Comparison of ENCODE assay signal across 13 cellular contexts in the genomic region with DNA sequence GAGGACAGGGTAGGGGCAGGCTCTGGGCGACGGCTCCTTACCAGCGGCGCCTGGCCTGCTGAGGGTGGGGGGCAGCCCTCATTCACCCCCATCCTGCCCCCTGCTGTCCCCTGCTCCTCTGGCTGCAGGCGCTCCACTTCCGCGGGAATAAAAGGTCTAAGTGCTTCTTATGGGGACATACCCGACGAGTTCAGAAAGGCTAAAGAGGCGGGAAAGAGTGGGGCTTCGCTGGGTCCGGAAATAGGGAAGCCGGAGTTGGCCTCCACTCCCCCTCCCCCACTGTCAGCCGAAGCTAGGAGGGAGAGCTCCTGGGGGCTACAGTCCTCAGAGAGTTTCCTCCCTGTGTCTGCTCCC. TPM values are rescaled to one million over a fixed set of nuclear protein-coding genes. Genes with fewer than 3 reads are reported as not detected.
A peak's percentile ranks its signal among the peaks of the same experiment; 100 is the strongest.
DNase-seq lines count a peak whose midpoint lies in the region; ATAC-seq and TF ChIP-seq lines count a peak whose summit lies in the region.
"Had no signal": no experiment of that assay in that cellular context is flagged by ENCODE, and none has a peak within 500 bp of the region (broad histone marks: within the 10 kb centered on the region; RNA-seq: fewer than 3 reads in every experiment).

No MANE protein-coding gene starts in this region.

- DNase-seq in ELF-1 (ENCODE audit: low read depth, low spot score), result peak; percentile 66
- DNase-seq in T-cell, result no peak
- no peak for DNase-seq in sigmoid colon
- DNase-seq in GOT3 (lab: John Stamatoyannopoulos, UW), result no peak
- DNase-seq in activated T-cell treated with anti-CD3 and anti-CD28 coated beads, Interleukin-2, amount 50 U/mL, for 1 hour, result no peak
- DNase-seq: activated CD4-positive, CD25-positive, alpha-beta regulatory T cell treated with anti-CD3 and anti-CD28 coated beads, Interleukin-2, amount 50 U/mL, for 72 hours; effector memory CD4-positive, alpha-beta T cell had no signal

- WGBS in sigmoid colon, 2 donors, result 6 to 23% methylated on average over 14 of the region's 14 CpGs

- intact Hi-C loops in sigmoid colon (cut with DNase I), result no loop called here

- peak overlapping the region; percentile 63 for H3K4me3 ChIP-seq in iPS-18c (ENCODE audit: insufficient read depth, low read depth, low read length)
- peak overlapping the region in 3 of 4 donors; percentile 29 to 48 (median 46) for H3K4me3 ChIP-seq in sigmoid colon

- peak overlapping the region in 2 of 3 donors; percentile 37 to 87 for H3K4me3 Mint-ChIP-seq in T-cell

- TF ChIP-seq POLR2A in sigmoid colon (IDR thresholded peaks at IDR 0.05), result no peak

- no peak for TF ChIP-seq CTCF in sigmoid colon (IDR thresholded peaks at IDR 0.05)

- no peaks in the 10 kb centered on the region for H3K36me3 ChIP-seq in sigmoid colon

- peaks cover 33 to 42% (median 35%) of the 10 kb centered on the region in 3 donors for H3K4me1 Mint-ChIP-seq in T-cell

- no peaks in the 10 kb centered on the region for H3K9me3 Mint-ChIP-seq in T-cell

- peaks cover 46 to 87% (median 57%) of the 10 kb centered on the region in 3 donors for H3K27me3 ChIP-seq in sigmoid colon

- POLR2A ChIA-PET in T-cell (lab: Charles Lee), result interaction anchor here in 1 of 2 donors (0.5 kb wide), 1 partner anchor 52 kb away, joined by 3 read pairs; no protein-coding TSS in a partner anchor

- no peak overlapping the region for H3K27ac Mint-ChIP-seq in T-cell

- no peak for ATAC-seq in T-cell (replicated peaks in 1 of 4)
- no peak for ATAC-seq in GM21576 (IDR thresholded peaks at IDR 0.05; ENCODE audit: unreplicated experiment)
- ATAC-seq in GM19463 (IDR thresholded peaks at IDR 0.05; ENCODE audit: unreplicated experiment), result no peak

- H3K27ac ChIP-seq in sigmoid colon, result no peak overlapping the region

- no peaks in the 10 kb centered on the region for H3K36me3 Mint-ChIP-seq in T-cell

- no peak for TF ChIP-seq EP300 in sigmoid colon (IDR thresholded peaks at IDR 0.05)

- H3K9me3 ChIP-seq in iPS-18c (ENCODE audit: control insufficient read depth, insufficient read depth, low read length) (peaks cover 7% of the 10 kb centered on the region), sigmoid colon (no peaks in the 10 kb centered on the region)

- H3K27me3 Mint-ChIP-seq in T-cell, result peaks cover 71 to 89% of the 10 kb centered on the region in 2 donors

- H3K4me1 ChIP-seq in sigmoid colon, result peaks cover 0 to 49% (median 46%) of the 10 kb centered on the region in 4 donors

- CTCF ChIA-PET in T-cell (lab: Charles Lee), result interaction anchor here in 1 of 2 donors (0.6 kb wide), 1 partner anchor 425 kb away, joined by 3 read pairs; no protein-coding TSS in a partner anchor

RNA-seq across cellular contexts. Expression of gene GAD1, which starts 7.1 kb away (rescaled TPM):
- total RNA-seq in T-cell, result under 1 TPM in 1 of 5 donors, not detected in 4; 0.09 TPM
- under 1 TPM in 1 of 4 donors, not detected in 3; 0.41 TPM for total RNA-seq in sigmoid colon
- polyA plus RNA-seq in sigmoid colon, result under 1 TPM in 1 of 3 donors, not detected in 2; 0.13 TPM
- total RNA-seq: mesenteric fat pad had no signal

RNA-seq across cellular contexts. Expression of gene ERICH2, which starts 53.6 kb away (rescaled TPM):
- not detected for total RNA-seq in T-cell
- total RNA-seq in sigmoid colon, result not detected
- not detected for polyA plus RNA-seq in sigmoid colon
- total RNA-seq: glomerular endothelial cell, HT-29, mesenteric fat pad had no signal
